1 cellular context compared by ENCODE assay signal in the genomic region with DNA sequence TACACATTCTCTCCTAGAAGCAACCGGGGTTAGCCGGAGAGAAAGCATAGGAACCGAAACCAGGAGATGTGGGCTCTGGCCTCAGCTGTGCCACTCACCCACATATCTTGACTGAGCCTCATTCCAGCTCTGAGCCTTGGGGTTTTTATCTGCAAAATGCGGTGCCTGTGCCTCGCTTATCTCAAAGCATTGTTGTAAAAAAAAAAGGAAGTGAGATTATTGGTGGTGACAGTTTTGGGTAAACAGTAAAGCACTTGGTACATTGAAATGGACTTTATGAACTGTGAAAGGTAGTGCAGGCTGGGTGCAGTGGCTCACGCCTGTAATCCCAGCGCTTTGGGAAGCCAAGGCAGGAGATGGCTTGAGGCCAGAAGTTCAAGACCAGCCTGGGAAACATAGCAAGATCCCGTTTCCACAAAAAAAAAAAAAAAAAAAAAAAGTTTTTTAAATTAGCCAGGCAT.
TF ChIP-seq lines count a peak whose summit lies in the region.

No MANE protein-coding gene starts in this region.

TF ChIP-seq in GM12878, 131 proteins besides CTCF, POLR2A, EP300 and RAD21 (continued from another document):
- TF ChIP-seq, protein P1, sequence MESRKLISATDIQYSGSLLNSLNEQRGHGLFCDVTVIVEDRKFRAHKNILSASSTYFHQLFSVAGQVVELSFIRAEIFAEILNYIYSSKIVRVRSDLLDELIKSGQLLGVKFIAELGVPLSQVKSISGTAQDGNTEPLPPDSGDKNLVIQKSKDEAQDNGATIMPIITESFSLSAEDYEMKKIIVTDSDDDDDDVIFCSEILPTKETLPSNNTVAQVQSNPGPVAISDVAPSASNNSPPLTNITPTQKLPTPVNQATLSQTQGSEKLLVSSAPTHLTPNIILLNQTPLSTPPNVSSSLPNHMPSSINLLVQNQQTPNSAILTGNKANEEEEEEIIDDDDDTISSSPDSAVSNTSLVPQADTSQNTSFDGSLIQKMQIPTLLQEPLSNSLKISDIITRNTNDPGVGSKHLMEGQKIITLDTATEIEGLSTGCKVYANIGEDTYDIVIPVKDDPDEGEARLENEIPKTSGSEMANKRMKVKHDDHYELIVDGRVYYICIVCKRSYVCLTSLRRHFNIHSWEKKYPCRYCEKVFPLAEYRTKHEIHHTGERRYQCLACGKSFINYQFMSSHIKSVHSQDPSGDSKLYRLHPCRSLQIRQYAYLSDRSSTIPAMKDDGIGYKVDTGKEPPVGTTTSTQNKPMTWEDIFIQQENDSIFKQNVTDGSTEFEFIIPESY (IDR thresholded peaks at IDR 0.05), result no peak
- TF ChIP-seq SMAD1 (IDR thresholded peaks at IDR 0.05; ENCODE audit: low read depth, partially characterized antibody) (peak; percentile 75), IKZF1 (conservative IDR thresholded peaks at IDR 0.05) (peak; percentile 98), ZSCAN29 (IDR thresholded peaks at IDR 0.05) (0 out of 2 replicates have a peak, but pooled peaks have one; percentile 71), POLR2AphosphoS2 (IDR thresholded peaks at IDR 0.05; ENCODE audit: low read depth, low read length) (no peak), TCF7 (IDR thresholded peaks at IDR 0.05; ENCODE audit: borderline replicate concordance) (peak; percentile 82; the same call in 1 of the 2 replicates), KLF5 (IDR thresholded peaks at IDR 0.05; ENCODE audit: partially characterized antibody) (no peak), TCF12 (IDR thresholded peaks at IDR 0.05; ENCODE audit: low read depth, low read length) (peak; percentile 82), CHD2 (IDR thresholded peaks at IDR 0.05; ENCODE audit: borderline replicate concordance, low read depth, low read length) (peak; percentile 77; the same call in 1 of the 2 replicates), BMI1 (IDR thresholded peaks at IDR 0.05; ENCODE audit: borderline replicate concordance) (peak; percentile 76; the same call in 1 of the 2 replicates), NR2C1 (IDR thresholded peaks at IDR 0.05) (no peak), MTA2 (IDR thresholded peaks at IDR 0.05; ENCODE audit: low read depth) (peak; percentile 92), CHD4 (IDR thresholded peaks at IDR 0.05) (no peak), ZNF217 (IDR thresholded peaks at IDR 0.05) (peak; percentile 83; the same call in 1 of the 2 replicates), BCL11A (IDR thresholded peaks at IDR 0.05; ENCODE audit: low read depth, low read length) (peak; percentile 93)
- TF ChIP-seq, protein P2, sequence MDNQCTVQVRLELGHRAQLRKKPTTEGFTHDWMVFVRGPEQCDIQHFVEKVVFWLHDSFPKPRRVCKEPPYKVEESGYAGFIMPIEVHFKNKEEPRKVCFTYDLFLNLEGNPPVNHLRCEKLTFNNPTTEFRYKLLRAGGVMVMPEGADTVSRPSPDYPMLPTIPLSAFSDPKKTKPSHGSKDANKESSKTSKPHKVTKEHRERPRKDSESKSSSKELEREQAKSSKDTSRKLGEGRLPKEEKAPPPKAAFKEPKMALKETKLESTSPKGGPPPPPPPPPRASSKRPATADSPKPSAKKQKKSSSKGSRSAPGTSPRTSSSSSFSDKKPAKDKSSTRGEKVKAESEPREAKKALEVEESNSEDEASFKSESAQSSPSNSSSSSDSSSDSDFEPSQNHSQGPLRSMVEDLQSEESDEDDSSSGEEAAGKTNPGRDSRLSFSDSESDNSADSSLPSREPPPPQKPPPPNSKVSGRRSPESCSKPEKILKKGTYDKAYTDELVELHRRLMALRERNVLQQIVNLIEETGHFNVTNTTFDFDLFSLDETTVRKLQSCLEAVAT (IDR thresholded peaks at IDR 0.05), result peak; percentile 31
- TF ChIP-seq, protein P3, sequence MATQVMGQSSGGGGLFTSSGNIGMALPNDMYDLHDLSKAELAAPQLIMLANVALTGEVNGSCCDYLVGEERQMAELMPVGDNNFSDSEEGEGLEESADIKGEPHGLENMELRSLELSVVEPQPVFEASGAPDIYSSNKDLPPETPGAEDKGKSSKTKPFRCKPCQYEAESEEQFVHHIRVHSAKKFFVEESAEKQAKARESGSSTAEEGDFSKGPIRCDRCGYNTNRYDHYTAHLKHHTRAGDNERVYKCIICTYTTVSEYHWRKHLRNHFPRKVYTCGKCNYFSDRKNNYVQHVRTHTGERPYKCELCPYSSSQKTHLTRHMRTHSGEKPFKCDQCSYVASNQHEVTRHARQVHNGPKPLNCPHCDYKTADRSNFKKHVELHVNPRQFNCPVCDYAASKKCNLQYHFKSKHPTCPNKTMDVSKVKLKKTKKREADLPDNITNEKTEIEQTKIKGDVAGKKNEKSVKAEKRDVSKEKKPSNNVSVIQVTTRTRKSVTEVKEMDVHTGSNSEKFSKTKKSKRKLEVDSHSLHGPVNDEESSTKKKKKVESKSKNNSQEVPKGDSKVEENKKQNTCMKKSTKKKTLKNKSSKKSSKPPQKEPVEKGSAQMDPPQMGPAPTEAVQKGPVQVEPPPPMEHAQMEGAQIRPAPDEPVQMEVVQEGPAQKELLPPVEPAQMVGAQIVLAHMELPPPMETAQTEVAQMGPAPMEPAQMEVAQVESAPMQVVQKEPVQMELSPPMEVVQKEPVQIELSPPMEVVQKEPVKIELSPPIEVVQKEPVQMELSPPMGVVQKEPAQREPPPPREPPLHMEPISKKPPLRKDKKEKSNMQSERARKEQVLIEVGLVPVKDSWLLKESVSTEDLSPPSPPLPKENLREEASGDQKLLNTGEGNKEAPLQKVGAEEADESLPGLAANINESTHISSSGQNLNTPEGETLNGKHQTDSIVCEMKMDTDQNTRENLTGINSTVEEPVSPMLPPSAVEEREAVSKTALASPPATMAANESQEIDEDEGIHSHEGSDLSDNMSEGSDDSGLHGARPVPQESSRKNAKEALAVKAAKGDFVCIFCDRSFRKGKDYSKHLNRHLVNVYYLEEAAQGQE (IDR thresholded peaks at IDR 0.05; ENCODE audit: low read depth, low read length), result no peak
